ENCODE assay signal across 8 cellular contexts in genomic region chr6:32087574-32088486, GRCh38. TPM values are rescaled to one million over a fixed set of nuclear protein-coding genes. Genes with fewer than 3 reads are reported as not detected.
DNase-seq lines count a peak whose midpoint lies in the region; ATAC-seq, FAIRE-seq and TF ChIP-seq lines count a peak whose summit lies in the region.

No MANE protein-coding gene starts in this region.

- POLR2A ChIA-PET in PC-3 (lab: Charles Lee; ENCODE audit: unreplicated experiment): no interaction called here

- H3K27ac ChIP-seq in PC-3 (ENCODE audit: low read length) (no peak overlapping the region), parathyroid adenoma (no peak overlapping the region)

- H3K9me2 ChIP-seq in PC-3 (replicated peaks; ENCODE audit: low read length): no peaks in the 10 kb centered on the region

- H2AFZ ChIP-seq in PC-3 (ENCODE audit: low read length) (0 out of 2 replicates have a peak overlapping the region, but pooled peaks have one; percentile 56), parathyroid adenoma (peak overlapping the region; percentile 60)

- no peaks in the 10 kb centered on the region for H3F3A ChIP-seq in PC-3 (ENCODE audit: low read length, unreplicated experiment)

- CTCF ChIA-PET in PC-3 (lab: Charles Lee): interaction anchor here (0.5 to 1.2 kb wide), 3 partner anchors 21 to 31 kb away, joined by 3 read pairs; partner anchors contain the start of gene TNXB

- H3K9me3 ChIP-seq in PC-3 (ENCODE audit: low read length): no peaks in the 10 kb centered on the region
- no peaks in the 10 kb centered on the region for H3K9me3 ChIP-seq in parathyroid adenoma (ENCODE audit: control insufficient read depth, low read length)

- intact Hi-C loops in PC-3 (cut with micrococcal nuclease): loop anchor here (1.0 to 10.0 kb wide), 3 partner anchors 26 to 113 kb away; partner anchors contain the start of gene DXO

- no peaks in the 10 kb centered on the region for H3K79me2 ChIP-seq in PC-3 (ENCODE audit: low read length)
- H3K79me2 ChIP-seq in parathyroid adenoma: no peaks in the 10 kb centered on the region

- BruUV-seq in PC-3 (replicated peaks; lab: Mats Ljungman, UMichigan): TSS peak; percentile 31

- ATAC-seq in PC-3: peak; percentile 71

- H3K4me1 ChIP-seq in PC-3 (ENCODE audit: insufficient read depth, low read length) (peaks cover 31% of the 10 kb centered on the region), parathyroid adenoma (no peaks in the 10 kb centered on the region)

- DNase-seq in GM19239 (ENCODE audit: insufficient read length, low spot score): peak; percentile 74
- DNase-seq in PC-3: peak; percentile 88
- DNase-seq in activated T-helper 1 cell treated with Interleukin-2 at 50 U/mL for 16 hours (ENCODE audit: low read depth): peak; percentile 46
- peak; percentile 84 for DNase-seq in fibroblast of the conjunctiva (ENCODE audit: low read depth)
- DNase-seq in ureter (ENCODE audit: low spot score): peak; percentile 87
- no peak for DNase-seq in middle frontal gyrus (ENCODE audit: extremely low spot score, low spot score)
- DNase-seq in DMS79 treated with DMSO at 0.1 percent for 48 hours (lab: John Stamatoyannopoulos, UW): no peak

- H3K4me3 ChIP-seq in PC-3 (ENCODE audit: low read length) (no peak overlapping the region), parathyroid adenoma (ENCODE audit: low read depth, low read length) (no peak overlapping the region)

- no peaks in the 10 kb centered on the region for H3K27me3 ChIP-seq in PC-3 (ENCODE audit: low read length)
- H3K27me3 ChIP-seq in parathyroid adenoma (ENCODE audit: control insufficient read depth, insufficient read depth, low read length): no peaks in the 10 kb centered on the region

- no peaks in the 10 kb centered on the region for H4K20me1 ChIP-seq in PC-3 (ENCODE audit: low read length)

- 0 out of 2 replicates have a peak overlapping the region, but pooled peaks have one; percentile 9 for H3K4me2 ChIP-seq in PC-3 (ENCODE audit: low read length)
- no peak overlapping the region for H3K4me2 ChIP-seq in parathyroid adenoma (ENCODE audit: low read length)

- H3K9ac ChIP-seq in PC-3 (ENCODE audit: low read length) (no peak overlapping the region), parathyroid adenoma (no peak overlapping the region)

- FAIRE-seq in GM19239 (lab: Jason Lieb, UNC): no peak

- peak; percentile 54 for TF ChIP-seq CTCF in PC-3 (conservative IDR thresholded peaks at IDR 0.05; ENCODE audit: low read depth, low read length)
- TF ChIP-seq CTCF in parathyroid adenoma (IDR thresholded peaks at IDR 0.05): peak; percentile 37

- H3K36me3 ChIP-seq in PC-3 (ENCODE audit: low read depth, low read length) (no peaks in the 10 kb centered on the region), parathyroid adenoma (ENCODE audit: control insufficient read depth, insufficient read depth, low read length) (no peaks in the 10 kb centered on the region)

RNA-seq across cellular contexts. Expression of gene TNXB, which starts 21.3 kb away (rescaled TPM):
- total RNA-seq in PC-3 (2014; rRNA removed): 2.9 and 3.3 TPM in 2 replicates
- total RNA-seq in ureter: 121 TPM

RNA-seq across cellular contexts. Expression of gene ATF6B, which starts 40.2 kb away (rescaled TPM):
- total RNA-seq in PC-3 (2014; rRNA removed) (33.4 and 35.7 TPM in 2 replicates), ureter (121 TPM)

RNA-seq across cellular contexts. Expression of gene FKBPL, which starts 42.3 kb away (rescaled TPM):
- total RNA-seq in PC-3 (2014; rRNA removed) (12.6 and 16.4 TPM in 2 replicates), ureter (2.9 TPM)

RNA-seq across cellular contexts. Expression of gene CYP21A2, which starts 49.6 kb away (rescaled TPM):
- total RNA-seq in PC-3 (2014; rRNA removed) (not detected in 2 replicates), ureter (3.8 TPM)

Comparison
In these comparisons a context has a peak if more than half of its experiments do, and no peak if none do; other contexts are left out.
1. DNase-seq: peak in GM19239 (single experiment), PC-3 (single experiment), activated T-helper 1 cell treated with Interleukin-2 at 50 U/mL for 16 hours (single experiment), fibroblast of the conjunctiva (single experiment) and ureter (single experiment); none in middle frontal gyrus (single experiment) and DMS79 treated with DMSO at 0.1 percent for 48 hours (single experiment).
2. RNA of gene TNXB, which starts 21.3 kb away (total RNA-seq): 121 TPM in ureter (single experiment); 2.9 to 3.3 TPM in PC-3; every median in the first group is over 10 times any median in the second.